ENCODE assay signal across 7 cellular contexts in genomic region chr9:125521462-125522327, GRCh38.
DNase-seq lines count a peak whose midpoint lies in the region; ATAC-seq and TF ChIP-seq lines count a peak whose summit lies in the region.

No MANE protein-coding gene starts in this region.

- CTCF ChIA-PET in SK-N-SH (lab: Yijun Ruan, JAX): interaction anchor here (1.1 to 1.2 kb wide), 2 partner anchors 15 to 37 kb away, joined by 3 to 4 read pairs; no protein-coding TSS in a partner anchor

- no peaks in the 10 kb centered on the region for H3K9me2 ChIP-seq in SK-N-SH

- H3F3A ChIP-seq in SK-N-SH (replicated peaks; ENCODE audit: insufficient read depth) (peaks cover 48% of the 10 kb centered on the region), smooth muscle cell (ENCODE audit: low read depth) (peaks cover 40% of the 10 kb centered on the region)

- peak; percentile 88 to 98 for TF ChIP-seq EP300 in SK-N-SH (IDR thresholded peaks at IDR 0.05; ENCODE audit: borderline replicate concordance in 1 of 2, low read depth in 1 of 2, low read length in 1 of 2)

- H3K9ac ChIP-seq in SK-N-SH: peak overlapping the region; percentile 67
- H3K9ac ChIP-seq in smooth muscle cell (ENCODE audit: low read depth): peak overlapping the region; percentile 35

- TF ChIP-seq CTCF in SK-N-SH (IDR thresholded peaks at IDR 0.05) (no peak), smooth muscle cell (IDR thresholded peaks at IDR 0.05; ENCODE audit: borderline replicate concordance, insufficient read depth, poor library complexity, severe bottlenecking) (no peak)

- DNase-seq in HCEC 1CT: peak; percentile 98
- no peak for DNase-seq in SK-N-SH
- peak; percentile 60 for DNase-seq in epidermal melanocyte (ENCODE audit: insufficient read length, low spot score)
- no peak for DNase-seq in smooth muscle cell (lab: John Stamatoyannopoulos, UW; ENCODE audit: unreplicated experiment)
- no peak for DNase-seq in cardiac septum (ENCODE audit: low spot score)
- DNase-seq in HuH-7.5 (ENCODE audit: low spot score): no peak

- WGBS in SK-N-SH (ENCODE audit: low lambda C conversion rate): 14% methylated on average over 3 of the region's 3 CpGs
- WGBS in smooth muscle cell (ENCODE audit: low lambda C conversion rate): 3% methylated on average over 3 of the region's 3 CpGs

- POLR2A ChIA-PET in SK-N-SH (lab: Yijun Ruan, JAX): interaction anchor here (0.8 kb wide), 1 partner anchor 9 kb away, joined by 3 read pairs; no protein-coding TSS in a partner anchor

- intact Hi-C loops in cardiac septum (cut with DNase I): no loop called here

- H2AFZ ChIP-seq in SK-N-SH (ENCODE audit: low read depth) (no peak overlapping the region), smooth muscle cell (ENCODE audit: low read depth) (no peak overlapping the region)

- H3K27me3 ChIP-seq in SK-N-SH (ENCODE audit: insufficient read depth): no peaks in the 10 kb centered on the region
- no peaks in the 10 kb centered on the region for H3K27me3 ChIP-seq in smooth muscle cell (ENCODE audit: low read depth)

- peaks cover 23% of the 10 kb centered on the region; the same call in 1 of the 2 replicates for H3K79me2 ChIP-seq in SK-N-SH (ENCODE audit: insufficient read depth)
- H3K79me2 ChIP-seq in smooth muscle cell (ENCODE audit: low read depth): no peaks in the 10 kb centered on the region

- H3K4me1 ChIP-seq in SK-N-SH (ENCODE audit: control insufficient read depth in 1 of 2, insufficient read depth in 2 of 2, low read depth in 1 of 2, low read length in 1 of 2) (peaks cover 18 to 61% of the 10 kb centered on the region in 2 experiments), smooth muscle cell (ENCODE audit: low read depth) (peaks cover 32% of the 10 kb centered on the region)

- peak overlapping the region in 1 of 2 experiments; percentile 9; a peak in 1 of 4 replicates for H3K4me3 ChIP-seq in SK-N-SH (ENCODE audit: low read depth in 2 of 2, low read length in 1 of 2)
- H3K4me3 ChIP-seq in smooth muscle cell: no peak overlapping the region

- peak overlapping the region; percentile 70 for H3K4me2 ChIP-seq in SK-N-SH
- peak overlapping the region; percentile 38 for H3K4me2 ChIP-seq in smooth muscle cell

- no peaks in the 10 kb centered on the region for H3K9me3 ChIP-seq in SK-N-SH
- H3K9me3 ChIP-seq in smooth muscle cell (replicated peaks; ENCODE audit: low read depth): no peaks in the 10 kb centered on the region

- no peak for TF ChIP-seq RAD21 in SK-N-SH (IDR thresholded peaks at IDR 0.05; ENCODE audit: low read length)

- peak overlapping the region; percentile 80 to 98; a peak in 3 of 4 replicates for H3K27ac ChIP-seq in SK-N-SH (ENCODE audit: low read depth in 2 of 2, low read length in 1 of 2)
- H3K27ac ChIP-seq in smooth muscle cell (ENCODE audit: low read depth): peak overlapping the region; percentile 91

- ATAC-seq in HG02970 (IDR thresholded peaks at IDR 0.05; ENCODE audit: low FRiP score, unreplicated experiment): no peak

- H4K20me1 ChIP-seq in SK-N-SH (ENCODE audit: insufficient read depth): no peaks in the 10 kb centered on the region
- H4K20me1 ChIP-seq in smooth muscle cell (ENCODE audit: low read depth): no peaks in the 10 kb centered on the region

- H3K36me3 ChIP-seq in SK-N-SH (replicated peaks in 1 of 2; ENCODE audit: control insufficient read depth in 1 of 2, insufficient read depth in 2 of 2, low read length in 1 of 2): peaks cover 0 to 5% of the 10 kb centered on the region in 2 experiments
- no peaks in the 10 kb centered on the region for H3K36me3 ChIP-seq in smooth muscle cell (ENCODE audit: low read depth)

TF ChIP-seq in SK-N-SH, 30 proteins besides CTCF, POLR2A, EP300 and RAD21 (continues in another document):
- TF ChIP-seq TAF1 (IDR thresholded peaks at IDR 0.05; ENCODE audit: borderline replicate concordance, low read depth, low read length) (peak; percentile 30; the same call in 1 of the 2 replicates), GABPA (IDR thresholded peaks at IDR 0.05; ENCODE audit: low read depth) (peak; percentile 57), NFIC (IDR thresholded peaks at IDR 0.05; ENCODE audit: borderline replicate concordance) (peak; percentile 91; the same call in 1 of the 2 replicates), YY1 (IDR thresholded peaks at IDR 0.05; ENCODE audit: low read depth) (no peak), EZH2phosphoT487 (IDR thresholded peaks at IDR 0.05; ENCODE audit: borderline replicate concordance, low read depth) (no peak), IRF3 (IDR thresholded peaks at IDR 0.05; ENCODE audit: low read depth, low read length) (no peak), RFX5 (IDR thresholded peaks at IDR 0.05; ENCODE audit: low read length) (no peak), SMC3 (IDR thresholded peaks at IDR 0.05; ENCODE audit: low read depth, low read length) (no peak), FOXM1 (IDR thresholded peaks at IDR 0.05; ENCODE audit: low read depth) (peak; percentile 96), TEAD4 (IDR thresholded peaks at IDR 0.05; ENCODE audit: borderline replicate concordance, insufficient read depth) (peak; percentile 96), FOXJ3 (CRISPR knock-in tag; IDR thresholded peaks at IDR 0.05) (no peak), USF2 (IDR thresholded peaks at IDR 0.05; ENCODE audit: borderline replicate concordance, low read depth, low read length) (no peak), RXRA (IDR thresholded peaks at IDR 0.05; ENCODE audit: borderline replicate concordance, low read depth) (peak; percentile 77), RCOR1 (IDR thresholded peaks at IDR 0.05; ENCODE audit: low read length) (no peak), REST (IDR thresholded peaks at IDR 0.05; ENCODE audit: low read depth, low read length) (peak; percentile 42; the same call in 1 of the 2 replicates), MXI1 (IDR thresholded peaks at IDR 0.05; ENCODE audit: low read depth, low read length) (no peak), USF1 (IDR thresholded peaks at IDR 0.05; ENCODE audit: borderline replicate concordance, low read depth) (no peak), GATA2 (CRISPR knock-in tag; IDR thresholded peaks at IDR 0.05) (no peak), MEF2A (IDR thresholded peaks at IDR 0.05; ENCODE audit: borderline replicate concordance, low read depth) (peak; percentile 58; the same call in 1 of the 2 replicates)

Comparison
In these comparisons a context has a peak if more than half of its experiments do, and no peak if none do; other contexts are left out.
1. DNase-seq: peak in HCEC 1CT (single experiment) and epidermal melanocyte (single experiment); none in SK-N-SH (single experiment), smooth muscle cell (single experiment), cardiac septum (single experiment) and HuH-7.5 (single experiment).